1 cellular context compared by ENCODE assay signal in genomic region chr7:17489987-17490386, GRCh38.
TF ChIP-seq lines count a peak whose summit lies in the region.

No MANE protein-coding gene starts in this region.

TF ChIP-seq in HepG2, 621 proteins besides CTCF, POLR2A, EP300 and RAD21 (continued from another document):
- TF ChIP-seq ATF6 (CRISPR knock-in tag; conservative IDR thresholded peaks at IDR 0.05) (no peak), FOXJ3 (CRISPR knock-in tag; IDR thresholded peaks at IDR 0.05; ENCODE audit: borderline replicate concordance) (no peak), FOXO1 (CRISPR knock-in tag; IDR thresholded peaks at IDR 0.05) (no peak), HNF4A (CRISPR knock-in tag; IDR thresholded peaks at IDR 0.05) (no peak), RARA (CRISPR knock-in tag; IDR thresholded peaks at IDR 0.05) (no peak), SMAD1 (CRISPR knock-in tag; IDR thresholded peaks at IDR 0.05; ENCODE audit: borderline replicate concordance, low read depth) (no peak), KLF12 (CRISPR knock-in tag; IDR thresholded peaks at IDR 0.05; ENCODE audit: borderline replicate concordance) (no peak), CENPT (CRISPR knock-in tag; IDR thresholded peaks at IDR 0.05; ENCODE audit: low read depth) (no peak)
